1 cellular context compared by ENCODE assay signal in genomic region chr11:46371262-46371661, GRCh38.
TF ChIP-seq lines count a peak whose summit lies in the region.

No MANE protein-coding gene starts in this region.

TF ChIP-seq in HepG2, 621 proteins besides CTCF, POLR2A, EP300 and RAD21:
- peak; percentile 54 for TF ChIP-seq AGO2 (optimal IDR thresholded peaks at IDR 0.05; ENCODE audit: low read depth, low read length)
TF ChIP-seq in HepG2: peak in this region for 1; not testable (repeated sequence) for 620.
